Comparison of ENCODE assay signal across 19 cellular contexts in genomic region chr7:27351786-27352185, GRCh38.
"Had no signal": no experiment of that assay in that cellular context is flagged by ENCODE, and none has a peak within 500 bp of the region (broad histone marks: within the 10 kb centered on the region; RNA-seq: fewer than 3 reads in every experiment).

No MANE protein-coding gene starts in this region.

- H3K4me1 ChIP-seq: Peyer's patch, SJCRH30 had no signal

- H3K4me3 ChIP-seq: MG63, PC-9, Peyer's patch, SJCRH30 had no signal

- ATAC-seq: Right ventricle myocardium inferior, SK-N-SH treated with all-trans-retinoic acid at 6 μM for 48 hours had no signal

- H3K4me2 ChIP-seq: KMS-11, PC-9 had no signal

- H3K27ac ChIP-seq: KMS-11, PC-9, Peyer's patch, SJCRH30 had no signal

- H2AFZ ChIP-seq: PC-9 had no signal

- H3K36me3 ChIP-seq: MG63, Peyer's patch, SJCRH30 had no signal

- H3K9me3 ChIP-seq: MG63, Peyer's patch, SJCRH30 had no signal

- DNase-seq: MG63, NCI-H1092 treated with DMSO at 0.1 percent for 48 hours, NCI-H1436, NCI-H187, NCI-H2029 treated with DMSO at 0.1 percent for 48 hours, NCI-H2171 treated with DMSO at 0.1 percent for 48 hours, NCI-H345, NCI-H446 treated with DMSO at 0.1 percent for 48 hours, NCI-H510A treated with DMSO at 0.1 percent for 48 hours, NCI-H774, OCI-M1, PC-9, Peyer's patch, SHP77 treated with DMSO at 0.1 percent for 48 hours, SJCRH30, T-helper 1 cell had no signal

- H3K9ac ChIP-seq: KMS-11 had no signal

- H3K27me3 ChIP-seq: Peyer's patch had no signal
